Comparison of ENCODE assay signal across 8 cellular contexts in the genomic region with DNA sequence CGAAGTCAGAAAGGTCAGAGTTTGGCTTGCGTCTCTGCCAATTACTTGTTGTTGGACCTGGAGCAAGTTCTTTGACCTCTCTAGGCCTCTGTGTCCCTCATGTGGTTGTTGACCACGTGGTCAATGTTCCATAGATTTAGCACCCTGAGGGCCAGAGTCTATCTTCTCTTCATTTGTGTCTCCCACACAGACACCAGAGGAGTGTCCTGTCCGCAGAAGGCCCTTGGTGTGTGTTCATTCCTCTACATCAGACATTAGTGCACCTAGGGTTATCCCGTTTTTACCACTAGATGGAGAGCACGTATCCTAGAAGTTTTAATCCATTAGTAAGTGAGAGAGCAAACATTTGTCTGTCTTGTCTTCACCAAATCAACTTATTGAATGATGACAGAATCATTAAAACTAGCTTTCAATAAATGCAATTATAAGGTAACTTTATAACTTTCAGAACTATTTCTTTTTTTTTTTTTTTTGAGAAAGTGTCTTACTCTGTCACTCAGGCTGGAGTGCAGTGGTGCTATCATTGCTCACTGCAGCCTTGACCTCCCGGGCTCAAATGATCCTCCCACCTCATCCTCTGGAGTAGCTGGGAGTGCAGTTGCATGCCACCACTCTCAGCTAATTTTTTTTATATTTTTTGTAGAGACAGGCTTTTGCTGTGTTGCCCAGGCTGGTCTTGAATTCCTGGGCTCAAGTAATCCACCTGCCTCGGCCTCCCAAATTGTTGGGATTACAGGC.
DNase-seq lines count a peak whose midpoint lies in the region; ATAC-seq and TF ChIP-seq lines count a peak whose summit lies in the region.

No MANE protein-coding gene starts in this region.

- H3K4me3 ChIP-seq in LNCaP clone FGC (ENCODE audit: low read depth, low read length) (no peak overlapping the region), lower lobe of right lung (no peak overlapping the region)

- H3K4me1 ChIP-seq in lower lobe of right lung = no peaks in the 10 kb centered on the region

- in situ Hi-C loops in T47D (cut with HindIII; ENCODE audit: low pct_unique_long_range_greater_than_20kb, low sequenced_read_pairs) = no loop called here

- no peaks in the 10 kb centered on the region for H3K27me3 ChIP-seq in lower lobe of right lung (ENCODE audit: low read depth)

- H3K36me3 ChIP-seq in lower lobe of right lung = no peaks in the 10 kb centered on the region

- ATAC-seq in lower lobe of right lung = no peak
- no peak for ATAC-seq in GM21423 (IDR thresholded peaks at IDR 0.05; ENCODE audit: unreplicated experiment)

- TF ChIP-seq CTCF in LNCaP clone FGC (IDR thresholded peaks at IDR 0.05; ENCODE audit: control insufficient read depth, extremely low read depth, insufficient read depth) (peak; percentile 69), lower lobe of right lung (IDR thresholded peaks at IDR 0.05) (peak; percentile 36)

- peak; percentile 7 for DNase-seq in DMS153 treated with DMSO at 0.1 percent for 48 hours (lab: John Stamatoyannopoulos, UW; ENCODE audit: unreplicated experiment)
- DNase-seq in LNCaP clone FGC (ENCODE audit: low read depth) = peak; percentile 22
- DNase-seq in T47D (ENCODE audit: low read depth in 1 of 2, low spot score in 1 of 2) = peak; percentile 33 to 71
- DNase-seq in lower lobe of right lung = no peak
- DNase-seq in cerebellum (ENCODE audit: low spot score) = no peak
- DNase-seq in amygdala (lab: John Stamatoyannopoulos, UW) = no peak
- DNase-seq in epidermal melanocyte (ENCODE audit: insufficient read length, low spot score) = no peak

- H3K27ac ChIP-seq in lower lobe of right lung = no peak overlapping the region

- intact Hi-C loops in lower lobe of right lung (cut with DNase I) = no loop called here

- H3K9me3 ChIP-seq in lower lobe of right lung = no peaks in the 10 kb centered on the region

Comparison
In these comparisons a context has a peak if more than half of its experiments do, and no peak if none do; other contexts are left out.
1. DNase-seq: peak in DMS153 treated with DMSO at 0.1 percent for 48 hours (single experiment), LNCaP clone FGC (single experiment) and T47D (2 of 2); none in lower lobe of right lung (single experiment), cerebellum (single experiment), amygdala (0 of 56) and epidermal melanocyte (single experiment).